10 cellular contexts compared by ENCODE assay signal in genomic region chr22:35230839-35231584, GRCh38. TPM values are rescaled to one million over a fixed set of nuclear protein-coding genes. Genes with fewer than 3 reads are reported as not detected.
DNase-seq lines count a peak whose midpoint lies in the region; ATAC-seq and TF ChIP-seq lines count a peak whose summit lies in the region.
"Had no signal": no experiment of that assay in that cellular context is flagged by ENCODE, and none has a peak within 500 bp of the region (broad histone marks: within the 10 kb centered on the region; RNA-seq: fewer than 3 reads in every experiment).

No MANE protein-coding gene starts in this region.

- no peak overlapping the region for H3K27ac ChIP-seq in CD4-positive, CD25-positive, alpha-beta regulatory T cell (ENCODE audit: insufficient read depth, low read length, poor library complexity, severe bottlenecking)

- H3K36me3 ChIP-seq in CD4-positive, CD25-positive, alpha-beta regulatory T cell (ENCODE audit: control insufficient read depth, insufficient read depth, low read length): no peaks in the 10 kb centered on the region

- no peaks in the 10 kb centered on the region for H3K9me3 ChIP-seq in CD4-positive, CD25-positive, alpha-beta regulatory T cell (ENCODE audit: control insufficient read depth in 2 of 2, low read length in 2 of 2)

- ATAC-seq in CD4-positive, CD25-positive, alpha-beta regulatory T cell (ENCODE audit: low read depth in 2 of 2): no peak
- ATAC-seq in GM18505 (IDR thresholded peaks at IDR 0.05; ENCODE audit: unreplicated experiment) (no peak), GM21723 (IDR thresholded peaks at IDR 0.05; ENCODE audit: unreplicated experiment) (no peak)

- peak; percentile 48 for TF ChIP-seq POLR2A in GM18505 (IDR thresholded peaks at IDR 0.05; ENCODE audit: borderline replicate concordance, extremely low read depth, insufficient read depth, insufficient read length)

- peaks cover 0 to 9% (median 5%) of the 10 kb centered on the region in 4 donors for H3K4me1 Mint-ChIP-seq in CD4-positive, CD25-positive, alpha-beta regulatory T cell
- peaks cover 7% of the 10 kb centered on the region for H3K4me1 Mint-ChIP-seq in activated T-helper 2 cell treated with anti-CD3 and anti-CD28 coated beads, Interferon-gamma antibody, Interleukin-2, Interleukin-4, amounts not matched to agents 10 μg/mL and 5 μg/mL and 100 μg/mL, durations not matched to agents 14 hours and 24 hours and 36 hours (ENCODE audit: low read depth)

- H3K4me3 Mint-ChIP-seq in CD4-positive, CD25-positive, alpha-beta regulatory T cell: peak overlapping the region in 1 of 4 donors; percentile 40
- peak overlapping the region; percentile 45 for H3K4me3 Mint-ChIP-seq in activated T-helper 2 cell treated with anti-CD3 and anti-CD28 coated beads, Interferon-gamma antibody, Interleukin-2, Interleukin-4, amounts not matched to agents 10 μg/mL and 5 μg/mL and 100 μg/mL, durations not matched to agents 14 hours and 24 hours and 36 hours (ENCODE audit: low read depth)
- H3K4me3 Mint-ChIP-seq: naive B cell had no signal

- peak in 2 of 3 donors; percentile 0 to 13 for DNase-seq in CD4-positive, CD25-positive, alpha-beta regulatory T cell
- peak; percentile 90 for DNase-seq in NCI-H69 (lab: John Stamatoyannopoulos, UW)
- no peak for DNase-seq in activated T-helper 2 cell treated with anti-CD3 and anti-CD28 coated beads, Interferon-gamma antibody, Interleukin-2, Interleukin-4, amounts not matched to agents 10 μg/mL and 5 μg/mL and 100 μg/mL, durations not matched to agents 14 hours and 24 hours and 36 hours (ENCODE audit: low spot score)
- no peak for DNase-seq in KG1 (lab: John Stamatoyannopoulos, UW)
- DNase-seq in UCSD-AML1 (lab: John Stamatoyannopoulos, UW; ENCODE audit: unreplicated experiment): no peak
- DNase-seq in NCI-H2171 treated with DMSO at 0.1 percent for 48 hours (lab: John Stamatoyannopoulos, UW): no peak
- DNase-seq: GOT3 had no signal

- H3K9me3 Mint-ChIP-seq in CD4-positive, CD25-positive, alpha-beta regulatory T cell: peaks cover 0 to 3% (median 0%) of the 10 kb centered on the region in 7 donors
- no peaks in the 10 kb centered on the region for H3K9me3 Mint-ChIP-seq in activated T-helper 2 cell treated with anti-CD3 and anti-CD28 coated beads, Interferon-gamma antibody, Interleukin-2, Interleukin-4, amounts not matched to agents 10 μg/mL and 5 μg/mL and 100 μg/mL, durations not matched to agents 14 hours and 24 hours and 36 hours

- intact Hi-C loops in activated T-helper 2 cell treated with anti-CD3 and anti-CD28 coated beads, Interferon-gamma antibody, Interleukin-2, Interleukin-4, amounts not matched to agents 10 μg/mL and 5 μg/mL and 100 μg/mL, durations not matched to agents 14 hours and 24 hours and 36 hours (cut with micrococcal nuclease): loop anchor here (2.0 kb wide), 1 partner anchor 76 kb away; no protein-coding TSS in a partner anchor

- H3K4me3 ChIP-seq in CD4-positive, CD25-positive, alpha-beta regulatory T cell (ENCODE audit: low read depth, low read length): no peak overlapping the region

- peaks cover 25% of the 10 kb centered on the region for H3K27me3 Mint-ChIP-seq in CD4-positive, CD25-positive, alpha-beta regulatory T cell
- H3K27me3 Mint-ChIP-seq in activated T-helper 2 cell treated with anti-CD3 and anti-CD28 coated beads, Interferon-gamma antibody, Interleukin-2, Interleukin-4, amounts not matched to agents 10 μg/mL and 5 μg/mL and 100 μg/mL, durations not matched to agents 14 hours and 24 hours and 36 hours (ENCODE audit: low read depth): peaks cover 17% of the 10 kb centered on the region

- no peaks in the 10 kb centered on the region for H3K36me3 Mint-ChIP-seq in CD4-positive, CD25-positive, alpha-beta regulatory T cell
- H3K36me3 Mint-ChIP-seq in activated T-helper 2 cell treated with anti-CD3 and anti-CD28 coated beads, Interferon-gamma antibody, Interleukin-2, Interleukin-4, amounts not matched to agents 10 μg/mL and 5 μg/mL and 100 μg/mL, durations not matched to agents 14 hours and 24 hours and 36 hours (ENCODE audit: low read depth): no peaks in the 10 kb centered on the region

- peak overlapping the region in 2 of 3 donors; percentile 24 to 82 for H3K27ac Mint-ChIP-seq in CD4-positive, CD25-positive, alpha-beta regulatory T cell
- H3K27ac Mint-ChIP-seq in activated T-helper 2 cell treated with anti-CD3 and anti-CD28 coated beads, Interferon-gamma antibody, Interleukin-2, Interleukin-4, amounts not matched to agents 10 μg/mL and 5 μg/mL and 100 μg/mL, durations not matched to agents 14 hours and 24 hours and 36 hours: no peak overlapping the region

- H3K27me3 ChIP-seq in CD4-positive, CD25-positive, alpha-beta regulatory T cell (ENCODE audit: control insufficient read depth, insufficient read depth, low read length): peaks cover 5% of the 10 kb centered on the region

- H3K4me1 ChIP-seq in CD4-positive, CD25-positive, alpha-beta regulatory T cell (ENCODE audit: control insufficient read depth, insufficient read depth, low read length, poor library complexity, severe bottlenecking): no peaks in the 10 kb centered on the region

RNA-seq across cellular contexts. Expression of gene HMGXB4, which starts 26.3 kb away (rescaled TPM):
- total RNA-seq in CD4-positive, CD25-positive, alpha-beta regulatory T cell: 48.4 TPM
- polyA plus RNA-seq in CD4-positive, CD25-positive, alpha-beta regulatory T cell: 10 to 100 TPM; 16.1 to 19.7 (median 17.3) TPM
- 41.8 and 42.3 TPM in 2 replicates for total RNA-seq in activated T-helper 2 cell treated with anti-CD3 and anti-CD28 coated beads, Interferon-gamma antibody, Interleukin-2, Interleukin-4, amounts not matched to agents 10 μg/mL and 5 μg/mL and 100 μg/mL, durations not matched to agents 14 hours and 24 hours and 36 hours

Comparison
In these comparisons a context has a peak if more than half of its experiments do, and no peak if none do; other contexts are left out.
1. DNase-seq: peak in CD4-positive, CD25-positive, alpha-beta regulatory T cell (2 of 3) and NCI-H69 (single experiment); none in activated T-helper 2 cell treated with anti-CD3 and anti-CD28 coated beads, Interferon-gamma antibody, Interleukin-2, Interleukin-4, amounts not matched to agents 10 μg/mL and 5 μg/mL and 100 μg/mL, durations not matched to agents 14 hours and 24 hours and 36 hours (single experiment), KG1 (single experiment), UCSD-AML1 (single experiment) and NCI-H2171 treated with DMSO at 0.1 percent for 48 hours (single experiment).